ENCODE assay signal across 14 cellular contexts in the genomic region with DNA sequence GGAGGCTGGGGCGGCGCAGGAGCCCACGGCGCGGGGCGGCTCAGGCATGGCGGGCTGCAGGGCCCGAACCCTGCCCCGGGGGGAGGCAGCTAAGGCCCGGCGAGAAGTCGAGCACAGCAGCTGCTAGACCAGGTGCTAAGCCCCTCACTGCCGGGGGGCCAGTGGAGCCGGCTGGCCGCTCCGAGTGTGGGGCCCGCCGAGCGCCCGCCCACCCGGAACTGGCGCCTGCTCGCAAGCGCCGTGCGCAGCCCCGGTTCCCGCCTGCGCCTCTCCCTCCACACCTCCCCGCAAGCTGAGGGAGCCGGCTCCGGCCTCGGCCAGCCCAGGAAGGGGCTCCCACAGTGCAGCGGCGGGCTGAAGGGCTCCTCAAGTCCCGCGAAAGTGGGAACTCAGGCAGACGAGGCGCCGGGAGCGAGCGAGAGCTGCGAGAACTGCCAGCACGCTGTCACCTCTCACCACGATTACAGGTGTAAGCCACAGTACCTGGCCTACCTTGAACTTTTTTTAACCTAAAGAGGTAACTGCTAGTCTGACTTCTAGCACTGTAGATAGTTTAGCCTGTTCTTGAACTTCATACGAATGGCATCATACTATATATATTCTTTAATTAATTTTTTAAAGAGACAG. TPM values are rescaled to one million over a fixed set of nuclear protein-coding genes. Genes with fewer than 3 reads are reported as not detected.
DNase-seq lines count a peak whose midpoint lies in the region; ATAC-seq and TF ChIP-seq lines count a peak whose summit lies in the region.
"Had no signal": no experiment of that assay in that cellular context is flagged by ENCODE, and none has a peak within 500 bp of the region (broad histone marks: within the 10 kb centered on the region; RNA-seq: fewer than 3 reads in every experiment).

No MANE protein-coding gene starts in this region.

- DNase-seq in GM23248 (peak; percentile 20), NCI-H524 (lab: John Stamatoyannopoulos, UW) (peak; percentile 68 to 79), fibroblast of pulmonary artery (ENCODE audit: low read depth) (no peak), retinal pigment epithelial cell (ENCODE audit: low read depth) (no peak), germinal center (ENCODE audit: low spot score) (no peak)
- DNase-seq in activated CD4-positive, alpha-beta memory T cell treated with anti-CD3 and anti-CD28 coated beads for 36 hours: no peak
- DNase-seq in natural killer cell treated with Interleukin-12 subunit alpha and Interleukin-12 subunit beta and Interleukin-15 and Interleukin-18, amount 100 ng/mL, for 72 hours (ENCODE audit: low spot score): no peak
- DNase-seq: CD4-positive, alpha-beta T cell; DMS79 treated with DMSO at 0.1 percent for 48 hours; NCI-H1694 treated with DMSO at 0.1 percent for 48 hours; NCI-H446 treated with DMSO at 0.1 percent for 48 hours; nucleus accumbens; sigmoid colon had no signal

- no peaks in the 10 kb centered on the region for H4K20me1 ChIP-seq in GM23248 (ENCODE audit: insufficient read depth)

- H3K4me1 ChIP-seq in GM23248 (ENCODE audit: insufficient read depth): peaks cover 20% of the 10 kb centered on the region

- no peak overlapping the region for H3K27ac Mint-ChIP-seq in activated CD4-positive, alpha-beta memory T cell treated with anti-CD3 and anti-CD28 coated beads for 36 hours
- H3K27ac Mint-ChIP-seq in natural killer cell treated with Interleukin-12 subunit alpha and Interleukin-12 subunit beta and Interleukin-15 and Interleukin-18, amount 100 ng/mL, for 72 hours: no peak overlapping the region
- H3K27ac Mint-ChIP-seq: activated naive CD8-positive, alpha-beta T cell; CD4-positive, alpha-beta T cell had no signal

- 37 to 68% methylated on average over 27 to 37 of the region's 46 CpGs for WGBS in GM23248 (ENCODE audit: low coverage in 1 of 2, low lambda C conversion rate in 2 of 2, missing lambda C conversion rate in 2 of 2), 2 experiments

- in situ Hi-C loops in GM23248 (cut with MboI): no loop called here

- POLR2A ChIA-PET in activated CD4-positive, alpha-beta memory T cell treated with anti-CD3 and anti-CD28 coated beads for 36 hours (lab: Charles Lee): no interaction called here

- no peak for TF ChIP-seq CTCF in fibroblast of pulmonary artery (IDR thresholded peaks at IDR 0.05; ENCODE audit: low read length, missing control alignments)
- TF ChIP-seq CTCF in retinal pigment epithelial cell (conservative IDR thresholded peaks at IDR 0.05; ENCODE audit: low read depth, low read length): no peak

- CTCF ChIA-PET in activated CD4-positive, alpha-beta memory T cell treated with anti-CD3 and anti-CD28 coated beads for 36 hours (lab: Charles Lee): no interaction called here

- H3K4me1 Mint-ChIP-seq in activated CD4-positive, alpha-beta memory T cell treated with anti-CD3 and anti-CD28 coated beads for 36 hours (ENCODE audit: low read depth): peaks cover 10% of the 10 kb centered on the region
- peaks cover 5 to 7% of the 10 kb centered on the region in 2 donors for H3K4me1 Mint-ChIP-seq in natural killer cell treated with Interleukin-12 subunit alpha and Interleukin-12 subunit beta and Interleukin-15 and Interleukin-18, amount 100 ng/mL, for 72 hours (ENCODE audit: low read depth in 2 of 2)

- no peak overlapping the region for H3K4me3 Mint-ChIP-seq in activated CD4-positive, alpha-beta memory T cell treated with anti-CD3 and anti-CD28 coated beads for 36 hours
- H3K4me3 Mint-ChIP-seq in natural killer cell treated with Interleukin-12 subunit alpha and Interleukin-12 subunit beta and Interleukin-15 and Interleukin-18, amount 100 ng/mL, for 72 hours: no peak overlapping the region

- H3K27me3 Mint-ChIP-seq in activated CD4-positive, alpha-beta memory T cell treated with anti-CD3 and anti-CD28 coated beads for 36 hours: peaks cover 10% of the 10 kb centered on the region
- H3K27me3 Mint-ChIP-seq in natural killer cell treated with Interleukin-12 subunit alpha and Interleukin-12 subunit beta and Interleukin-15 and Interleukin-18, amount 100 ng/mL, for 72 hours: peaks cover 14% of the 10 kb centered on the region in 2 donors

- H3K4me3 ChIP-seq in GM23248 (peak overlapping the region; percentile 67), fibroblast of pulmonary artery (replicated peaks; ENCODE audit: low read depth, low read length) (peak overlapping the region; percentile 55), retinal pigment epithelial cell (ENCODE audit: low read length) (peak overlapping the region; percentile 39)

- H3F3A ChIP-seq in GM23248 (ENCODE audit: insufficient read depth): peaks cover 24% of the 10 kb centered on the region

- no peaks in the 10 kb centered on the region for H3K9me3 ChIP-seq in GM23248 (ENCODE audit: low read depth)
- H3K9me3 ChIP-seq: sigmoid colon had no signal

- peak overlapping the region; percentile 64 for H3K9ac ChIP-seq in GM23248

- H2AFZ ChIP-seq in GM23248: peak overlapping the region; percentile 94

- no peak overlapping the region for H3K27ac ChIP-seq in GM23248

- H3K27me3 ChIP-seq in GM23248 (replicated peaks; ENCODE audit: insufficient read depth): no peaks in the 10 kb centered on the region
- H3K27me3 ChIP-seq: sigmoid colon had no signal

- H3K36me3 Mint-ChIP-seq in activated CD4-positive, alpha-beta memory T cell treated with anti-CD3 and anti-CD28 coated beads for 36 hours: no peaks in the 10 kb centered on the region
- no peaks in the 10 kb centered on the region for H3K36me3 Mint-ChIP-seq in natural killer cell treated with Interleukin-12 subunit alpha and Interleukin-12 subunit beta and Interleukin-15 and Interleukin-18, amount 100 ng/mL, for 72 hours
- H3K36me3 Mint-ChIP-seq: activated naive CD8-positive, alpha-beta T cell had no signal

- H3K9me3 Mint-ChIP-seq in activated CD4-positive, alpha-beta memory T cell treated with anti-CD3 and anti-CD28 coated beads for 36 hours: peaks cover 4% of the 10 kb centered on the region
- H3K9me3 Mint-ChIP-seq in natural killer cell treated with Interleukin-12 subunit alpha and Interleukin-12 subunit beta and Interleukin-15 and Interleukin-18, amount 100 ng/mL, for 72 hours: no peaks in the 10 kb centered on the region
- H3K9me3 Mint-ChIP-seq: CD4-positive, alpha-beta T cell had no signal

- H3K36me3 ChIP-seq in GM23248 (ENCODE audit: low read depth): no peaks in the 10 kb centered on the region
- H3K36me3 ChIP-seq: sigmoid colon had no signal

- intact Hi-C loops in activated CD4-positive, alpha-beta memory T cell treated with anti-CD3 and anti-CD28 coated beads for 36 hours (cut with micrococcal nuclease): no loop called here

- H3K79me2 ChIP-seq in GM23248 (ENCODE audit: insufficient read depth): no peaks in the 10 kb centered on the region

- ATAC-seq in natural killer cell treated with Interleukin-12 subunit alpha and Interleukin-12 subunit beta and Interleukin-15 and Interleukin-18, amount 100 ng/mL, for 72 hours: no peak

- peak overlapping the region; percentile 76 for H3K4me2 ChIP-seq in GM23248 (ENCODE audit: unreplicated experiment)

- no peaks in the 10 kb centered on the region for H3K9me2 ChIP-seq in GM23248 (ENCODE audit: insufficient read depth)

RNA-seq across cellular contexts. Expression of a gene that starts 35.6 kb away (rescaled TPM):
- 39.6 and 51.5 TPM in 2 replicates for total RNA-seq in GM23248 (2014; rRNA removed; shearing (Covaris generic))
- 43.8 and 44.9 TPM in 2 replicates for polyA plus RNA-seq in GM23248 (2016; fragmentation: Nextera tagmentation; extraction: Ambion mirVana)
- under 1 TPM in 1 of 2 experiments, not detected in 1; 0.07 TPM for total RNA-seq in activated CD4-positive, alpha-beta memory T cell treated with anti-CD3 and anti-CD28 coated beads for 36 hours
- under 1 TPM; 0.69 to 0.89 TPM for total RNA-seq in natural killer cell treated with Interleukin-12 subunit alpha and Interleukin-12 subunit beta and Interleukin-15 and Interleukin-18, amount 100 ng/mL, for 72 hours

Comparison
In these comparisons a context has a peak if more than half of its experiments do, and no peak if none do; other contexts are left out.
1. DNase-seq: peak in GM23248 (single experiment) and NCI-H524 (2 of 2); none in fibroblast of pulmonary artery (single experiment), retinal pigment epithelial cell (single experiment), germinal center (single experiment), activated CD4-positive, alpha-beta memory T cell treated with anti-CD3 and anti-CD28 coated beads for 36 hours (single experiment) and natural killer cell treated with Interleukin-12 subunit alpha and Interleukin-12 subunit beta and Interleukin-15 and Interleukin-18, amount 100 ng/mL, for 72 hours (single experiment).
2. RNA of a gene that starts 35.6 kb away (total RNA-seq): 39.6 to 51.5 TPM in GM23248; 0.69 to 0.89 TPM in natural killer cell treated with Interleukin-12 subunit alpha and Interleukin-12 subunit beta and Interleukin-15 and Interleukin-18, amount 100 ng/mL, for 72 hours and 0.07 TPM in activated CD4-positive, alpha-beta memory T cell treated with anti-CD3 and anti-CD28 coated beads for 36 hours; every median in the first group is over 10 times any median in the second.
3. Peak in every context shown above with its lines, with median percentiles within 50 percentile points of each other: H3K4me3 ChIP-seq.